Comparison of ENCODE assay signal across 8 cellular contexts in the genomic region with DNA sequence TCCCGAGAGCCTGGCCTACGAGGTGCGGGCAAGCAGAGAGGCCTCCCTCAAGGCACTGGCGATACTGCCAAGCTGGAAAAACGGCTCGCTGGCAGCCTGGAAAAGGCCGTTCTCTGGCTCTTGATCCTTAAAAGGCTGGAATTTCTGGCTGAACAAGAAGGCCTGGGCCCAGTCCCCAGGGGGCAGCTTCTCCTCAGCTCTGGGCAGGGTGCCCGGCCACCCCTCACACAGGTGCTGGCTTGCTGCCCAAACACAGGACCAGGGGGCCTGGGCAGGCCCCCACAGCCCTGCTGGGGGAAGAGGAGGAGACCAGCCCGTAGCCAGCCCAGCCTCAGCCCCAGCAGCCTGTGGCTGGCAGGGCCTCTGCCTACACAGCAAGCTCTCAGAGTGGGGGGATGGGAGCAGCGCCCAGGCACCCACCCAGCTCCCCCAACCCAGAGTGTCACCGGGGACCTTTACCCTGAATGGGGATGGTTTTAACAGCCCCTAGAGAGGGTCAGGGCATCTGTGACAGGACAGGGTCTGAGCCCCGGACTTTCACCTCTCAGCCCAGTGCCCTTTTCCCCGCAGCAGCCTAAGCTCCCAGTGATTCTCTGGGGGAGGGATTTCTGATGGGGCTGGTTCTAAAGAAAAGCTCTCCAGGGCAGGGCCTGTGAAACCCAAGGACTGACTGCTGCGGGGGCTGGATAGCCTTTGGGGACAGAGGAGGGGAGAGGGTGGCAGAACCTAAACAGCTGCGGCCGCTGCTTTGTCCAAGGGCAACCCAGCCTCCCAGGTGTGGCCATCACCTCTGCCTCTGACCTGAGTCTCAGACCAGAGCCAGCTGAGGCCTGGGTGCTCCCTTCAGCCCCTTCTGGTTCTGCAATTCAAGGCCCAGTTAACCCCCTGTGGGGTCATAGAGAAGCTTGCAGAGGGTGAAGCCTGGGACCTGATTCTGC. TPM values are rescaled to one million over a fixed set of nuclear protein-coding genes. Genes with fewer than 3 reads are reported as not detected.
DNase-seq lines count a peak whose midpoint lies in the region; ATAC-seq and TF ChIP-seq lines count a peak whose summit lies in the region.

No MANE protein-coding gene starts in this region.

- H3K27me3 ChIP-seq in parathyroid adenoma (ENCODE audit: control insufficient read depth, insufficient read depth, low read length) = no peaks in the 10 kb centered on the region

- in situ Hi-C loops in GM13977 (cut with MboI; ENCODE audit: low pct_unique_long_range_greater_than_20kb, low sequenced_read_pairs, unreplicated experiment) (no loop called here), KBM-7 (cut with MboI; ENCODE audit: low pct_unique_long_range_greater_than_20kb, low sequenced_read_pairs) (no loop called here)

- peak; percentile 47 for DNase-seq in LHCN-M2 (ENCODE audit: low read depth)
- DNase-seq in fibroblast of peridontal ligament (ENCODE audit: extremely low read depth) = peak; percentile 42
- DNase-seq in GM13977 (ENCODE audit: low spot score) = no peak
- no peak for DNase-seq in KBM-7
- no peak for DNase-seq in activated CD4-positive, CD25-positive, alpha-beta regulatory T cell treated with anti-CD3 and anti-CD28 coated beads, Interleukin-2, amount 50 U/mL, for 72 hours

- H3K4me2 ChIP-seq in parathyroid adenoma (ENCODE audit: low read length) = peak overlapping the region; percentile 32

- H2AFZ ChIP-seq in parathyroid adenoma = peak overlapping the region; percentile 77

- H3K4me1 ChIP-seq in parathyroid adenoma = peaks cover 85% of the 10 kb centered on the region

- H3K4me3 ChIP-seq in parathyroid adenoma (ENCODE audit: low read depth, low read length) = no peak overlapping the region

- H3K9ac ChIP-seq in parathyroid adenoma = peak overlapping the region; percentile 32

- TF ChIP-seq CTCF in parathyroid adenoma (IDR thresholded peaks at IDR 0.05) (no peak), GM13977 (IDR thresholded peaks at IDR 0.05; ENCODE audit: extremely low read depth, insufficient read depth, missing control alignments) (no peak)

- peak overlapping the region; percentile 94 for H3K27ac ChIP-seq in parathyroid adenoma

- H3K36me3 ChIP-seq in parathyroid adenoma (ENCODE audit: control insufficient read depth, insufficient read depth, low read length) = no peaks in the 10 kb centered on the region

- peaks cover 8% of the 10 kb centered on the region for H3K79me2 ChIP-seq in parathyroid adenoma

- peak; percentile 70 for ATAC-seq in SK-N-SH treated with all-trans-retinoic acid at 6 μM for 48 hours
- no peak for ATAC-seq in HG03135 (IDR thresholded peaks at IDR 0.05; ENCODE audit: unreplicated experiment)

- H3K9me3 ChIP-seq in parathyroid adenoma (ENCODE audit: control insufficient read depth, low read length) = no peaks in the 10 kb centered on the region

TF ChIP-seq in SK-N-SH treated with all-trans-retinoic acid at 6 μM for 48 hours, 23 proteins besides CTCF, POLR2A, EP300 and RAD21:
- TF ChIP-seq ZNF565 (CRISPR knock-in tag; conservative IDR thresholded peaks at IDR 0.05; ENCODE audit: low read depth) (0 out of 2 replicates have a peak, but pooled peaks have one; percentile 43), ZFP3 (CRISPR knock-in tag; IDR thresholded peaks at IDR 0.05) (peak; percentile 71), OSR1 (CRISPR knock-in tag; IDR thresholded peaks at IDR 0.05) (no peak), ESRRG (CRISPR knock-in tag; IDR thresholded peaks at IDR 0.05) (no peak)
- TF ChIP-seq, protein P1, sequence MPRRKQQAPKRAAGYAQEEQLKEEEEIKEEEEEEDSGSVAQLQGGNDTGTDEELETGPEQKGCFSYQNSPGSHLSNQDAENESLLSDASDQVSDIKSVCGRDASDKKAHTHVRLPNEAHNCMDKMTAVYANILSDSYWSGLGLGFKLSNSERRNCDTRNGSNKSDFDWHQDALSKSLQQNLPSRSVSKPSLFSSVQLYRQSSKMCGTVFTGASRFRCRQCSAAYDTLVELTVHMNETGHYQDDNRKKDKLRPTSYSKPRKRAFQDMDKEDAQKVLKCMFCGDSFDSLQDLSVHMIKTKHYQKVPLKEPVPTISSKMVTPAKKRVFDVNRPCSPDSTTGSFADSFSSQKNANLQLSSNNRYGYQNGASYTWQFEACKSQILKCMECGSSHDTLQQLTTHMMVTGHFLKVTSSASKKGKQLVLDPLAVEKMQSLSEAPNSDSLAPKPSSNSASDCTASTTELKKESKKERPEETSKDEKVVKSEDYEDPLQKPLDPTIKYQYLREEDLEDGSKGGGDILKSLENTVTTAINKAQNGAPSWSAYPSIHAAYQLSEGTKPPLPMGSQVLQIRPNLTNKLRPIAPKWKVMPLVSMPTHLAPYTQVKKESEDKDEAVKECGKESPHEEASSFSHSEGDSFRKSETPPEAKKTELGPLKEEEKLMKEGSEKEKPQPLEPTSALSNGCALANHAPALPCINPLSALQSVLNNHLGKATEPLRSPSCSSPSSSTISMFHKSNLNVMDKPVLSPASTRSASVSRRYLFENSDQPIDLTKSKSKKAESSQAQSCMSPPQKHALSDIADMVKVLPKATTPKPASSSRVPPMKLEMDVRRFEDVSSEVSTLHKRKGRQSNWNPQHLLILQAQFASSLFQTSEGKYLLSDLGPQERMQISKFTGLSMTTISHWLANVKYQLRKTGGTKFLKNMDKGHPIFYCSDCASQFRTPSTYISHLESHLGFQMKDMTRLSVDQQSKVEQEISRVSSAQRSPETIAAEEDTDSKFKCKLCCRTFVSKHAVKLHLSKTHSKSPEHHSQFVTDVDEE (CRISPR knock-in tag; IDR thresholded peaks at IDR 0.05) = peak; percentile 69; the same call in 1 of the 2 replicates
- TF ChIP-seq, protein P2, sequence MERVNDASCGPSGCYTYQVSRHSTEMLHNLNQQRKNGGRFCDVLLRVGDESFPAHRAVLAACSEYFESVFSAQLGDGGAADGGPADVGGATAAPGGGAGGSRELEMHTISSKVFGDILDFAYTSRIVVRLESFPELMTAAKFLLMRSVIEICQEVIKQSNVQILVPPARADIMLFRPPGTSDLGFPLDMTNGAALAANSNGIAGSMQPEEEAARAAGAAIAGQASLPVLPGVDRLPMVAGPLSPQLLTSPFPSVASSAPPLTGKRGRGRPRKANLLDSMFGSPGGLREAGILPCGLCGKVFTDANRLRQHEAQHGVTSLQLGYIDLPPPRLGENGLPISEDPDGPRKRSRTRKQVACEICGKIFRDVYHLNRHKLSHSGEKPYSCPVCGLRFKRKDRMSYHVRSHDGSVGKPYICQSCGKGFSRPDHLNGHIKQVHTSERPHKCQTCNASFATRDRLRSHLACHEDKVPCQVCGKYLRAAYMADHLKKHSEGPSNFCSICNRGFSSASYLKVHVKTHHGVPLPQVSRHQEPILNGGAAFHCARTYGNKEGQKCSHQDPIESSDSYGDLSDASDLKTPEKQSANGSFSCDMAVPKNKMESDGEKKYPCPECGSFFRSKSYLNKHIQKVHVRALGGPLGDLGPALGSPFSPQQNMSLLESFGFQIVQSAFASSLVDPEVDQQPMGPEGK (CRISPR knock-in tag; IDR thresholded peaks at IDR 0.05; ENCODE audit: borderline replicate concordance) = peak; percentile 92

RNA-seq across cellular contexts. Expression of a gene that starts 38.6 kb away (rescaled TPM):
- total RNA-seq in LHCN-M2 (2014; rRNA removed) = 9.3 and 16.9 TPM in 2 replicates
- polyA plus RNA-seq in LHCN-M2 (2012) = 31.4 TPM

Comparison
In these comparisons a context has a peak if more than half of its experiments do, and no peak if none do; other contexts are left out.
1. DNase-seq: peak in LHCN-M2 (single experiment) and fibroblast of peridontal ligament (single experiment); none in GM13977 (single experiment), KBM-7 (single experiment) and activated CD4-positive, CD25-positive, alpha-beta regulatory T cell treated with anti-CD3 and anti-CD28 coated beads, Interleukin-2, amount 50 U/mL, for 72 hours (single experiment).